ENCODE assay signal across 8 cellular contexts in the genomic region with DNA sequence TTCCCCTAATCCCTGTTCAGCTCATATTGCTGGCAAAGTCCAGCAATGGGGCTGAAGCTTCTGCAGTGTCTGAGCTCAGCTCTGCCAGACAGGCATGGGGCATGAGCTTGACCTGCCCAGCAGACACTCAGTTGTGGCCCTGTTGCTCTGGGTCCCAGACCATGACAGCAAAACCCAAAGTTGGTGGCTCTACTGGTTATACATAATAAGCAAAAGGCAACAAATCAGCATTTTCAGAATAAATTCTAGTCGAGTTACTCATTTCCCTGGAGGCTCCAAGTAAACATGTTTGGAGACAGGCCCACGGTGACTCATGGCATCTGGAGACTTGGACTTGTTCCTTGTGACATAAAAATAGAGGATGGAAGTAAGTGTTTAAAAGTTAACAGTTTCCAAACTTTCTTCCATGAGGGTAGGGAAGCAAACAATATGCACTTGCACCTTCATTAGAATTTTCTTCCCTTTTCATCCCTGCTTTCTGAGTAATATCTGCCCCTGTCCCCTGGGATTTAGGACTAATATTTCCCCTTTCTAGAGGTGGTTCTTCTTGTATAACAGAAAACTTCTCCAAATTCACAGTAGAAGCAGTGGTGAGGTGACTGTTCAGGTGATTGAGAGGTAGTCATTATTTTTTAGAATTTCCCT.
DNase-seq lines count a peak whose midpoint lies in the region; ATAC-seq lines count a peak whose summit lies in the region.

No MANE protein-coding gene starts in this region.

- H3K27ac Mint-ChIP-seq in activated CD4-positive, alpha-beta memory T cell treated with anti-CD3 and anti-CD28 coated beads, Interleukin-2, amount 10 ng/mL, durations not matched to agents 7 days and 5 days = no peak overlapping the region
- no peak overlapping the region for H3K27ac Mint-ChIP-seq in T-helper 2 cell treated with Interferon-gamma antibody and Interleukin-4, amounts not matched to agents 5 μg/mL and 100 μg/mL, for 36 hours
- no peak overlapping the region for H3K27ac Mint-ChIP-seq in activated naive CD8-positive, alpha-beta T cell treated with anti-CD3 and anti-CD28 coated beads for 36 hours

- CTCF ChIA-PET in activated CD4-positive, alpha-beta memory T cell treated with anti-CD3 and anti-CD28 coated beads, Interleukin-2, amount 10 ng/mL, durations not matched to agents 7 days and 5 days (lab: Charles Lee) = no interaction called here

- POLR2A ChIA-PET in activated CD4-positive, alpha-beta memory T cell treated with anti-CD3 and anti-CD28 coated beads, Interleukin-2, amount 10 ng/mL, durations not matched to agents 7 days and 5 days (lab: Charles Lee) = no interaction called here

- no peaks in the 10 kb centered on the region for H3K36me3 Mint-ChIP-seq in activated CD4-positive, alpha-beta memory T cell treated with anti-CD3 and anti-CD28 coated beads, Interleukin-2, amount 10 ng/mL, durations not matched to agents 7 days and 5 days (ENCODE audit: low read depth)
- no peaks in the 10 kb centered on the region for H3K36me3 Mint-ChIP-seq in T-helper 2 cell treated with Interferon-gamma antibody and Interleukin-4, amounts not matched to agents 5 μg/mL and 100 μg/mL, for 36 hours (ENCODE audit: low read depth)
- peaks cover 2% of the 10 kb centered on the region for H3K36me3 Mint-ChIP-seq in activated naive CD8-positive, alpha-beta T cell treated with anti-CD3 and anti-CD28 coated beads for 36 hours

- H3K4me3 Mint-ChIP-seq in activated CD4-positive, alpha-beta memory T cell treated with anti-CD3 and anti-CD28 coated beads, Interleukin-2, amount 10 ng/mL, durations not matched to agents 7 days and 5 days = no peak overlapping the region
- H3K4me3 Mint-ChIP-seq in T-helper 2 cell treated with Interferon-gamma antibody and Interleukin-4, amounts not matched to agents 5 μg/mL and 100 μg/mL, for 36 hours = no peak overlapping the region
- H3K4me3 Mint-ChIP-seq in activated naive CD8-positive, alpha-beta T cell treated with anti-CD3 and anti-CD28 coated beads for 36 hours = no peak overlapping the region

- ATAC-seq in HG02623 (IDR thresholded peaks at IDR 0.05; ENCODE audit: unreplicated experiment) = no peak

- H3K4me1 Mint-ChIP-seq in activated CD4-positive, alpha-beta memory T cell treated with anti-CD3 and anti-CD28 coated beads, Interleukin-2, amount 10 ng/mL, durations not matched to agents 7 days and 5 days = no peaks in the 10 kb centered on the region
- no peaks in the 10 kb centered on the region for H3K4me1 Mint-ChIP-seq in T-helper 2 cell treated with Interferon-gamma antibody and Interleukin-4, amounts not matched to agents 5 μg/mL and 100 μg/mL, for 36 hours (ENCODE audit: low read depth)
- H3K4me1 Mint-ChIP-seq in activated naive CD8-positive, alpha-beta T cell treated with anti-CD3 and anti-CD28 coated beads for 36 hours = no peaks in the 10 kb centered on the region

- H3K9me3 Mint-ChIP-seq in activated CD4-positive, alpha-beta memory T cell treated with anti-CD3 and anti-CD28 coated beads, Interleukin-2, amount 10 ng/mL, durations not matched to agents 7 days and 5 days = no peaks in the 10 kb centered on the region
- H3K9me3 Mint-ChIP-seq in T-helper 2 cell treated with Interferon-gamma antibody and Interleukin-4, amounts not matched to agents 5 μg/mL and 100 μg/mL, for 36 hours = no peaks in the 10 kb centered on the region
- H3K9me3 Mint-ChIP-seq in activated naive CD8-positive, alpha-beta T cell treated with anti-CD3 and anti-CD28 coated beads for 36 hours = no peaks in the 10 kb centered on the region

- H3K27me3 Mint-ChIP-seq in activated CD4-positive, alpha-beta memory T cell treated with anti-CD3 and anti-CD28 coated beads, Interleukin-2, amount 10 ng/mL, durations not matched to agents 7 days and 5 days = peaks cover 1% of the 10 kb centered on the region
- H3K27me3 Mint-ChIP-seq in T-helper 2 cell treated with Interferon-gamma antibody and Interleukin-4, amounts not matched to agents 5 μg/mL and 100 μg/mL, for 36 hours (ENCODE audit: low read depth) = peaks cover 6% of the 10 kb centered on the region
- peaks cover 24% of the 10 kb centered on the region for H3K27me3 Mint-ChIP-seq in activated naive CD8-positive, alpha-beta T cell treated with anti-CD3 and anti-CD28 coated beads for 36 hours

- DNase-seq in SIG-M5 treated with dmso at 0.1 percent for 504 hours (lab: John Stamatoyannopoulos, UW; ENCODE audit: unreplicated experiment) (peak; percentile 37), SIG-M5 (lab: John Stamatoyannopoulos, UW) (no peak), epidermal melanocyte (ENCODE audit: insufficient read length, low spot score) (peak; percentile 79), midbrain (lab: John Stamatoyannopoulos, UW) (peak; percentile 36)
- DNase-seq in activated CD4-positive, alpha-beta memory T cell treated with anti-CD3 and anti-CD28 coated beads, Interleukin-2, amount 10 ng/mL, durations not matched to agents 7 days and 5 days = no peak
- no peak for DNase-seq in T-helper 2 cell treated with Interferon-gamma antibody and Interleukin-4, amounts not matched to agents 5 μg/mL and 100 μg/mL, for 36 hours (ENCODE audit: low spot score)
- DNase-seq in activated naive CD8-positive, alpha-beta T cell treated with anti-CD3 and anti-CD28 coated beads for 36 hours = no peak

Comparison
In these comparisons a context has a peak if more than half of its experiments do, and no peak if none do; other contexts are left out.
1. DNase-seq: peak in SIG-M5 treated with dmso at 0.1 percent for 504 hours (single experiment), epidermal melanocyte (single experiment) and midbrain (single experiment); none in SIG-M5 (single experiment), activated CD4-positive, alpha-beta memory T cell treated with anti-CD3 and anti-CD28 coated beads, Interleukin-2, amount 10 ng/mL, durations not matched to agents 7 days and 5 days (single experiment), T-helper 2 cell treated with Interferon-gamma antibody and Interleukin-4, amounts not matched to agents 5 μg/mL and 100 μg/mL, for 36 hours (single experiment) and activated naive CD8-positive, alpha-beta T cell treated with anti-CD3 and anti-CD28 coated beads for 36 hours (single experiment).